In the genomic region with DNA sequence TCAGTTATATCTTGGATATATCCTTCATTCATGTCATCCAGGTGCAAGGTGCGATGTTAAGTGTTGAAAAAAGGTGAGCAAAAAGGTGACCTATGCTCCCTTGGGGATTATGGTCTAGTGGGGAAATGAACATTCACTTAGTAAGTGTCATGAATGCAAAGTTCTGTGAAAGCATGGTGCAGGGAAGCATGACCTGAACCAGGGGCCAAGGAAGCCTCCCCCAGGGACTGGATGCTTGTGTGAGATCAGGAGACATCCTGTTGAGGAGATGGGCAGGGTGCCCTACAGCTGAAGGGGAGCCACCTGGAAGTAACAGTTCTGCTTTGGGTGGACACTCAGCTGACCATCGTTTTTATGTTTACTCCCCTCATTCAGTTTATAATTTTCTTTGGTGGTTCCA, we compare ENCODE assay signal across 17 cellular contexts.
DNase-seq lines count a peak whose midpoint lies in the region; ATAC-seq and FAIRE-seq lines count a peak whose summit lies in the region.
"Had no signal": no experiment of that assay in that cellular context is flagged by ENCODE, and none has a peak within 500 bp of the region (broad histone marks: within the 10 kb centered on the region; RNA-seq: fewer than 3 reads in every experiment).

No MANE protein-coding gene starts in this region.

- ATAC-seq in GM21447 (IDR thresholded peaks at IDR 0.05; ENCODE audit: unreplicated experiment) (peak; percentile 74), HG03175 (IDR thresholded peaks at IDR 0.05; ENCODE audit: unreplicated experiment) (peak; percentile 78)
- ATAC-seq: activated naive CD8-positive, alpha-beta T cell treated with anti-CD3 and anti-CD28 coated beads, Interleukin-2, amount 50 U/mL, for 24 hours; T-cell; WTC11 had no signal

- FAIRE-seq in GM18507 (lab: Jason Lieb, UNC), result peak; percentile 84

- DNase-seq in GM18507 (ENCODE audit: extremely low spot score, insufficient read length, low read depth), result peak; percentile 29
- peak; percentile 52 for DNase-seq in kidney tubule cell (ENCODE audit: low spot score)
- no peak for DNase-seq in NCI-H510A treated with DMSO at 0.1 percent for 48 hours (lab: John Stamatoyannopoulos, UW)
- DNase-seq in NK-92 (lab: John Stamatoyannopoulos, UW; ENCODE audit: unreplicated experiment), result no peak
- no peak for DNase-seq in NCI-H1048 (lab: John Stamatoyannopoulos, UW)
- DNase-seq in pons (ENCODE audit: low spot score), result no peak
- DNase-seq: ACHN; activated CD8-positive, alpha-beta memory T cell treated with anti-CD3 and anti-CD28 coated beads for 24 hours; activated naive CD8-positive, alpha-beta T cell treated with anti-CD3 and anti-CD28 coated beads, Interleukin-2, amount 50 U/mL, for 24 hours; effector CD4-positive, alpha-beta T cell; GOT3; KG1; NCI-H1092; T-cell had no signal

Comparison
In these comparisons a context has a peak if more than half of its experiments do, and no peak if none do; other contexts are left out.
1. DNase-seq: peak in GM18507 (single experiment) and kidney tubule cell (single experiment); none in NCI-H510A treated with DMSO at 0.1 percent for 48 hours (single experiment), NK-92 (single experiment), NCI-H1048 (single experiment) and pons (single experiment).